10 cellular contexts compared by ENCODE assay signal in genomic region chr1:110555807-110556470, GRCh38. TPM values are rescaled to one million over a fixed set of nuclear protein-coding genes. Genes with fewer than 3 reads are reported as not detected.
DNase-seq lines count a peak whose midpoint lies in the region; ATAC-seq and TF ChIP-seq lines count a peak whose summit lies in the region.
"Had no signal": no experiment of that assay in that cellular context is flagged by ENCODE, and none has a peak within 500 bp of the region (broad histone marks: within the 10 kb centered on the region; RNA-seq: fewer than 3 reads in every experiment).

No MANE protein-coding gene starts in this region.

- peaks cover 5% of the 10 kb centered on the region for H3K4me1 ChIP-seq in CD8-positive, alpha-beta T cell (ENCODE audit: insufficient read depth, low read length)
- no peaks in the 10 kb centered on the region for H3K4me1 ChIP-seq in Panc1 (ENCODE audit: control insufficient read depth, insufficient read depth, low read length)
- H3K4me1 ChIP-seq in parathyroid adenoma: no peaks in the 10 kb centered on the region
- H3K4me1 ChIP-seq in upper lobe of left lung: peaks cover 5 to 13% (median 10%) of the 10 kb centered on the region in 4 donors

- ATAC-seq in CD8-positive, alpha-beta T cell: no peak
- ATAC-seq in Panc1 (peak; percentile 60), upper lobe of left lung (ENCODE audit: low FRiP score in 2 of 2) (no peak), HG02571 (IDR thresholded peaks at IDR 0.05; ENCODE audit: unreplicated experiment) (no peak), HG03045 (IDR thresholded peaks at IDR 0.05; ENCODE audit: unreplicated experiment) (no peak)

- peak overlapping the region; percentile 78 for H2AFZ ChIP-seq in parathyroid adenoma

- no TSS peak for BruUV-seq in Panc1 (replicated peaks; lab: Mats Ljungman, UMichigan)

- no peak overlapping the region for H3K27ac ChIP-seq in CD8-positive, alpha-beta T cell (ENCODE audit: low read depth, low read length)
- H3K27ac ChIP-seq in Panc1 (ENCODE audit: low read length): no peak overlapping the region
- H3K27ac ChIP-seq in parathyroid adenoma: no peak overlapping the region
- no peak overlapping the region for H3K27ac ChIP-seq in upper lobe of left lung

- 45 to 80% methylated on average over 6 to 11 of the region's 11 CpGs for WGBS in upper lobe of left lung, 2 donors

- H3K9me3 Mint-ChIP-seq in CD8-positive, alpha-beta T cell: no peaks in the 10 kb centered on the region

- DNase-seq in CD8-positive, alpha-beta T cell: peak in 1 of 7 experiments; percentile 42
- no peak for DNase-seq in Panc1 (ENCODE audit: low read depth, low spot score)
- peak; percentile 69 to 97 (median 90) for DNase-seq in head of caudate nucleus
- no peak for DNase-seq in upper lobe of left lung
- DNase-seq in NCI-H2171 treated with DMSO at 0.1 percent for 48 hours (lab: John Stamatoyannopoulos, UW): no peak
- DNase-seq: NCI-H1436 treated with DMSO at 0.1 percent for 48 hours had no signal

- intact Hi-C loops in CD8-positive, alpha-beta T cell (cut with DNase I, micrococcal nuclease): loop anchor here (1.0 to 5.0 kb wide), 5 partner anchors 59 to 227 kb away; no protein-coding TSS in a partner anchor
- intact Hi-C loops in Panc1 (cut with micrococcal nuclease; ENCODE audit: unreplicated experiment) (loop anchor here (5.0 kb wide), 1 partner anchor 61 kb away; no protein-coding TSS in a partner anchor), head of caudate nucleus (cut with DNase I) (loop anchor here (2.0 kb wide), 1 partner anchor 59 kb away; no protein-coding TSS in a partner anchor)

- no peak for TF ChIP-seq POLR2A in upper lobe of left lung (IDR thresholded peaks at IDR 0.05)

- peak overlapping the region; percentile 12 for H3K4me3 Mint-ChIP-seq in CD8-positive, alpha-beta T cell

- H3K27ac Mint-ChIP-seq in CD8-positive, alpha-beta T cell: no peak overlapping the region

- peak overlapping the region; percentile 64 for H3K4me2 ChIP-seq in parathyroid adenoma (ENCODE audit: low read length)

- TF ChIP-seq EP300 in upper lobe of left lung (IDR thresholded peaks at IDR 0.05): no peak

- CTCF ChIA-PET in CD8-positive, alpha-beta T cell (lab: Charles Lee): interaction anchor here (0.7 to 4.8 kb wide), 21 partner anchors 9 to 273 kb away, joined by 3 to 56 read pairs (median 6); partner anchors contain the start of gene KCNA2
- CTCF ChIA-PET in Panc1 (lab: Charles Lee): interaction anchor here (0.9 to 1.1 kb wide), 2 partner anchors 38 to 61 kb away, joined by 4 to 5 read pairs; no protein-coding TSS in a partner anchor

- H3K27me3 Mint-ChIP-seq in CD8-positive, alpha-beta T cell (ENCODE audit: low read depth): peaks cover 47% of the 10 kb centered on the region

- no peaks in the 10 kb centered on the region for H3K27me3 ChIP-seq in CD8-positive, alpha-beta T cell (ENCODE audit: insufficient read depth, low read length)
- H3K27me3 ChIP-seq in Panc1 (ENCODE audit: control insufficient read depth, insufficient read depth, low read length) (peaks cover 5% of the 10 kb centered on the region; the same call in 1 of the 2 replicates), parathyroid adenoma (ENCODE audit: control insufficient read depth, insufficient read depth, low read length) (no peaks in the 10 kb centered on the region), upper lobe of left lung (peaks cover 0 to 8% (median 5%) of the 10 kb centered on the region in 4 donors)

- no peaks in the 10 kb centered on the region for H3K9me3 ChIP-seq in CD8-positive, alpha-beta T cell (ENCODE audit: low read length)
- H3K9me3 ChIP-seq in Panc1 (ENCODE audit: control insufficient read depth, insufficient read depth, low read depth, low read length): no peaks in the 10 kb centered on the region
- no peaks in the 10 kb centered on the region for H3K9me3 ChIP-seq in parathyroid adenoma (ENCODE audit: control insufficient read depth, low read length)
- H3K9me3 ChIP-seq in upper lobe of left lung: no peaks in the 10 kb centered on the region

- no peak overlapping the region for H3K4me3 ChIP-seq in CD8-positive, alpha-beta T cell (ENCODE audit: low read depth, low read length)
- H3K4me3 ChIP-seq in Panc1 (ENCODE audit: low read depth in 2 of 2, low read length in 2 of 2) (0 out of 4 replicates have a peak overlapping the region, but pooled peaks of 1 of the 2 experiments have one; percentile 6), parathyroid adenoma (ENCODE audit: low read depth, low read length) (no peak overlapping the region), upper lobe of left lung (peak overlapping the region in 2 of 4 donors; percentile 43 to 47)

- H3K9ac ChIP-seq in parathyroid adenoma: no peak overlapping the region

- peaks cover 4% of the 10 kb centered on the region for H3K4me1 Mint-ChIP-seq in CD8-positive, alpha-beta T cell (ENCODE audit: low read depth)

- H3K36me3 Mint-ChIP-seq in CD8-positive, alpha-beta T cell: no peaks in the 10 kb centered on the region

- no peaks in the 10 kb centered on the region for H3K36me3 ChIP-seq in CD8-positive, alpha-beta T cell (ENCODE audit: insufficient read depth, low read length)
- no peaks in the 10 kb centered on the region for H3K36me3 ChIP-seq in Panc1 (ENCODE audit: control insufficient read depth, insufficient read depth, low read length)
- no peaks in the 10 kb centered on the region for H3K36me3 ChIP-seq in parathyroid adenoma (ENCODE audit: control insufficient read depth, insufficient read depth, low read length)
- no peaks in the 10 kb centered on the region for H3K36me3 ChIP-seq in upper lobe of left lung

- no peaks in the 10 kb centered on the region for H3K79me2 ChIP-seq in parathyroid adenoma

- no peak for TF ChIP-seq CTCF in CD8-positive, alpha-beta T cell (IDR thresholded peaks at IDR 0.05)
- TF ChIP-seq CTCF in Panc1 (IDR thresholded peaks at IDR 0.05): no peak
- TF ChIP-seq CTCF in parathyroid adenoma (IDR thresholded peaks at IDR 0.05): no peak
- no peak for TF ChIP-seq CTCF in upper lobe of left lung (IDR thresholded peaks at IDR 0.05)

- POLR2A ChIA-PET in CD8-positive, alpha-beta T cell (lab: Charles Lee): interaction anchor here (0.7 to 1.1 kb wide), 2 partner anchors 50 to 64 kb away, joined by 3 to 4 read pairs; partner anchors contain the start of gene KCNA2
- POLR2A ChIA-PET in Panc1 (lab: Charles Lee): no interaction called here

- in situ Hi-C loops in Panc1 (cut with HindIII; ENCODE audit: low pct_unique_long_range_greater_than_20kb, low sequenced_read_pairs): no loop called here

RNA-seq across cellular contexts. Expression of gene KCNA10, which starts 37.0 kb away (rescaled TPM):
- total RNA-seq in CD8-positive, alpha-beta T cell: not detected
- total RNA-seq in Panc1 (2021; ENCODE audit: unreplicated experiment) (not detected), upper lobe of left lung (not detected)
- polyA plus RNA-seq in Panc1 (2012; ENCODE audit: insufficient read length): not detected
- total RNA-seq: epithelial cell of proximal tubule had no signal

RNA-seq across cellular contexts. Expression of gene KCNA2, which starts 50.2 kb away (rescaled TPM):
- total RNA-seq in CD8-positive, alpha-beta T cell: under 1 TPM; 0.39 to 0.46 TPM
- total RNA-seq in Panc1 (2021; ENCODE audit: unreplicated experiment) (1.1 TPM), upper lobe of left lung (under 1 TPM; under 0.01 to 0.77 (median 0.23) TPM)
- 0.47 TPM for polyA plus RNA-seq in Panc1 (2012; ENCODE audit: insufficient read length)
- total RNA-seq: epithelial cell of proximal tubule had no signal

Comparison
In these comparisons a context has a peak if more than half of its experiments do, and no peak if none do; other contexts are left out.
1. DNase-seq: peak in head of caudate nucleus (42 of 42); none in Panc1 (single experiment), upper lobe of left lung (0 of 2) and NCI-H2171 treated with DMSO at 0.1 percent for 48 hours (single experiment).